ENCODE assay signal across 8 cellular contexts in the genomic region with DNA sequence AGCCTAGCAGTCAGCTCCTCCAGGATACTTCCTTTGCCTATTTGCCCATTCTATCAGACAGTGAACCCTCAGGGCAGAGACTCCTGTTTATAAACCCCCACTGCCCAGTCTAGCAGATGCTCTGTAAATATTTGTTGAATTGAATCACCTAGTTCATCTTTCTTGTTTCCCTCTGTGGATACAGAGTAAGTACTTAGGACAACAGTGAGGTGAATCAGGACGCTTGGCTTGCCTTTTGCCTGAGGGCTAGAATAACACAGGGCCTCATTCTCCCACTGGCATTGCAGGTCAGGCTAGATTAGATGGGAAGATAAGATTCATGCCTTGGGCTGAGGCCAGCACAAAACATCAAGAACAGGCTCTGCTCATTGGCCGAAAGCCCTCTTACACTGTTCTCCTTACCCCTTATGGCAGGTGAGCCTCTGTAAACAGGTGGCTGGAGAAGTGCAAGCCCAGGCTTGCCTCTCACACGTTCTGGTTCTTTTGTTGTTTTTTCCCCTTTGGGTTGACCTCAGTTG. TPM values are rescaled to one million over a fixed set of nuclear protein-coding genes. Genes with fewer than 3 reads are reported as not detected.
DNase-seq lines count a peak whose midpoint lies in the region; ATAC-seq and TF ChIP-seq lines count a peak whose summit lies in the region.

No MANE protein-coding gene starts in this region.

- BruUV-seq in PC-9 (replicated peaks; lab: Mats Ljungman, UMichigan) = no TSS peak

- peaks cover 21% of the 10 kb centered on the region; the same call in 1 of the 2 replicates for H3F3A ChIP-seq in PC-9 (ENCODE audit: insufficient read depth, low read depth)

- H4K20me1 ChIP-seq in PC-9 (ENCODE audit: insufficient read depth) = no peaks in the 10 kb centered on the region

- POLR2A ChIA-PET in PC-9 (lab: Charles Lee; ENCODE audit: unreplicated experiment) = no interaction called here

- DNase-seq in EL (peak; percentile 96), PC-9 (peak; percentile 93 to 100), fibroblast of villous mesenchyme (ENCODE audit: low read depth) (peak; percentile 53), NOMO-1 treated with dmso at 0.1 percent for 144 hours (lab: John Stamatoyannopoulos, UW; ENCODE audit: unreplicated experiment) (no peak), BE2C (no peak)
- no peak for DNase-seq in activated CD8-positive, alpha-beta memory T cell treated with anti-CD3 and anti-CD28 coated beads, Interleukin-2, amount 50 U/mL, for 48 hours

- H3K4me1 ChIP-seq in PC-9 (replicated peaks; ENCODE audit: insufficient read depth) = peaks cover 26% of the 10 kb centered on the region
- no peaks in the 10 kb centered on the region for H3K4me1 ChIP-seq in BE2C

- H3K9me3 ChIP-seq in PC-9 (ENCODE audit: insufficient read depth, low read depth) (no peaks in the 10 kb centered on the region), BE2C (no peaks in the 10 kb centered on the region)

- peak; percentile 58 for ATAC-seq in HG03378 (IDR thresholded peaks at IDR 0.05; ENCODE audit: unreplicated experiment)
- ATAC-seq in GM18873 (IDR thresholded peaks at IDR 0.05; ENCODE audit: low FRiP score, unreplicated experiment) = no peak

- peak overlapping the region; percentile 37 for H3K27ac ChIP-seq in PC-9

- CTCF ChIA-PET in PC-9 (lab: Charles Lee) = interaction anchor here (0.6 to 1.8 kb wide), 4 partner anchors 102 to 225 kb away, joined by 3 to 7 read pairs (median 5); partner anchors contain the start of gene TNFSF15

- H3K27me3 ChIP-seq in PC-9 (ENCODE audit: insufficient read depth, low read depth) = peaks cover 11% of the 10 kb centered on the region
- H3K27me3 ChIP-seq in BE2C = no peaks in the 10 kb centered on the region

- TF ChIP-seq CTCF in PC-9 (conservative IDR thresholded peaks at IDR 0.05) (no peak), fibroblast of villous mesenchyme (IDR thresholded peaks at IDR 0.05; ENCODE audit: insufficient read depth, low read depth, low read length) (no peak), BE2C (IDR thresholded peaks at IDR 0.05; ENCODE audit: low read depth, low read length) (no peak)

- H3K79me2 ChIP-seq in PC-9 (ENCODE audit: low read depth) = no peaks in the 10 kb centered on the region

- H3K4me3 ChIP-seq in PC-9 (no peak overlapping the region), fibroblast of villous mesenchyme (ENCODE audit: low read depth, low read length) (no peak overlapping the region), BE2C (ENCODE audit: low read depth, low read length) (no peak overlapping the region)

- intact Hi-C loops in PC-9 (cut with micrococcal nuclease; ENCODE audit: unreplicated experiment) = loop anchor here (1.0 to 10.0 kb wide), 11 partner anchors 104 to 614 kb away; no protein-coding TSS in a partner anchor

- H3K36me3 ChIP-seq in PC-9 (ENCODE audit: low read depth) = no peaks in the 10 kb centered on the region
- H3K36me3 ChIP-seq in BE2C = no peaks in the 10 kb centered on the region

- H3K9me2 ChIP-seq in PC-9 (ENCODE audit: insufficient read depth) = no peaks in the 10 kb centered on the region

- H2AFZ ChIP-seq in PC-9 = no peak overlapping the region

- H3K4me2 ChIP-seq in PC-9 = peak overlapping the region; percentile 58

RNA-seq across cellular contexts. Expression of gene TNFSF8, which starts 22.2 kb away (rescaled TPM):
- total RNA-seq in PC-9 (2021) (not detected in 2 replicates), fibroblast of villous mesenchyme (not detected in 2 replicates)
- not detected for polyA plus RNA-seq in BE2C (2012; ENCODE audit: insufficient read depth, insufficient read length, low read depth)

Comparison
In these comparisons a context has a peak if more than half of its experiments do, and no peak if none do; other contexts are left out.
1. DNase-seq: peak in EL (single experiment), PC-9 (2 of 2) and fibroblast of villous mesenchyme (single experiment); none in NOMO-1 treated with dmso at 0.1 percent for 144 hours (single experiment), BE2C (single experiment) and activated CD8-positive, alpha-beta memory T cell treated with anti-CD3 and anti-CD28 coated beads, Interleukin-2, amount 50 U/mL, for 48 hours (single experiment).